ENCODE assay signal across 1 cellular context in the genomic region with DNA sequence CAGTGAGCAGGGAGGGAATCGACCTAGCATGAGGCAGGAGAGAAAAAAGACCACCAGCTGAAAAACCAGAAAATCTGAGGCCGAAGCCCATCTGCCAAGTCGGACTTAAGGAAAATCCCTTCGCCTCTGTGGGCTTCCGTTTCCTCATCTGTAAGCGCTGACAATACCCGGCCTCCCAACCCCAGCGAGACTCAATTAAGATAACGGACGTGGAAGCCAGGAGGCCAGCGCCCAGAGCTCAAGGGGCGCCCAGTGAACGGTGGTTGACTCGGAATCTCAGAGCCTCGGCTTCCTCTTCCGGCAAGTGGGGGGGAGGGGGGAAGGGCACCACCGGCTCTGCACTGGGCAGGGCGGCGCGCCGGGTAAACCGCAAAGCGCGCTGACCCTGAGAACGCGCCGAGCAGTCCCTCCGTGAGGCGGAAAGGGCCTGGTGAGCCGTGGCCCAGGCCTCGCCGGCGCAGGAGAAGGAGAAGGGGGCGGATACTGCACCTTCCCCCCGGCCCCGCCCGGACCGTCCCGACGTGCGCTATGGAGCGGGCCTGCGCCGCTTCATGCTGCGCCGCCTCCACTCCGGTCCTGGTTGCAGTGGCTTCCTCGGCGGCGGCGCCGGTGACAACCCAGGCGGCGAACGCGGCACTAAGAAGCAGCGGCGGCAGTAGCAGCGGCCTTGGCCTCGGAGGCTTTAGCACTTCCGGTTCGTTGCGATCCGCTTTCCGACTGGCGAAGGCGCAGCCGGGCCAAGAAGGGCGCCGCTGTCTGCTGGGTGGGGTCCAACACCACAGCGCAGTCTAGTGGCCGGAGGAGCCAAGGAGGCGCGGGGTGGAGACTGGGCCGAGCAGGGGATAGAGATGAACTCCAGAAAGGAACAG.
TF ChIP-seq lines count a peak whose summit lies in the region.

Gene DPP8 (minus strand): TSS at position 693 of the 869 bp plus-strand sequence. CDS start 5,136 bp downstream, outside the sequence.

TF ChIP-seq in HepG2, 621 proteins besides CTCF, POLR2A, EP300 and RAD21 (continued from another document and continues in another):
- TF ChIP-seq, protein P1, sequence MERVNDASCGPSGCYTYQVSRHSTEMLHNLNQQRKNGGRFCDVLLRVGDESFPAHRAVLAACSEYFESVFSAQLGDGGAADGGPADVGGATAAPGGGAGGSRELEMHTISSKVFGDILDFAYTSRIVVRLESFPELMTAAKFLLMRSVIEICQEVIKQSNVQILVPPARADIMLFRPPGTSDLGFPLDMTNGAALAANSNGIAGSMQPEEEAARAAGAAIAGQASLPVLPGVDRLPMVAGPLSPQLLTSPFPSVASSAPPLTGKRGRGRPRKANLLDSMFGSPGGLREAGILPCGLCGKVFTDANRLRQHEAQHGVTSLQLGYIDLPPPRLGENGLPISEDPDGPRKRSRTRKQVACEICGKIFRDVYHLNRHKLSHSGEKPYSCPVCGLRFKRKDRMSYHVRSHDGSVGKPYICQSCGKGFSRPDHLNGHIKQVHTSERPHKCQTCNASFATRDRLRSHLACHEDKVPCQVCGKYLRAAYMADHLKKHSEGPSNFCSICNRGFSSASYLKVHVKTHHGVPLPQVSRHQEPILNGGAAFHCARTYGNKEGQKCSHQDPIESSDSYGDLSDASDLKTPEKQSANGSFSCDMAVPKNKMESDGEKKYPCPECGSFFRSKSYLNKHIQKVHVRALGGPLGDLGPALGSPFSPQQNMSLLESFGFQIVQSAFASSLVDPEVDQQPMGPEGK (CRISPR knock-in tag; IDR thresholded peaks at IDR 0.05) = peak; percentile 75
- TF ChIP-seq, protein P2, sequence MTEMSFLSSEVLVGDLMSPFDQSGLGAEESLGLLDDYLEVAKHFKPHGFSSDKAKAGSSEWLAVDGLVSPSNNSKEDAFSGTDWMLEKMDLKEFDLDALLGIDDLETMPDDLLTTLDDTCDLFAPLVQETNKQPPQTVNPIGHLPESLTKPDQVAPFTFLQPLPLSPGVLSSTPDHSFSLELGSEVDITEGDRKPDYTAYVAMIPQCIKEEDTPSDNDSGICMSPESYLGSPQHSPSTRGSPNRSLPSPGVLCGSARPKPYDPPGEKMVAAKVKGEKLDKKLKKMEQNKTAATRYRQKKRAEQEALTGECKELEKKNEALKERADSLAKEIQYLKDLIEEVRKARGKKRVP (CRISPR knock-in tag; IDR thresholded peaks at IDR 0.05) = peak in 1 of 2 experiments; percentile 72; a peak in 2 of 4 replicates
- TF ChIP-seq PHF5A (CRISPR knock-in tag; IDR thresholded peaks at IDR 0.05; ENCODE audit: low read depth, unreplicated experiment) = peak; percentile 72
- TF ChIP-seq MLXIP (CRISPR knock-in tag; IDR thresholded peaks at IDR 0.05; ENCODE audit: borderline replicate concordance) = no peak; the same call in 1 of the 2 replicates
- peak; percentile 35; the same call in 1 of the 2 replicates for TF ChIP-seq ZFP1 (CRISPR knock-in tag; IDR thresholded peaks at IDR 0.05)
- TF ChIP-seq FOXK1 (CRISPR knock-in tag; IDR thresholded peaks at IDR 0.05; ENCODE audit: borderline replicate concordance, low read depth) = peak; percentile 76
- TF ChIP-seq, protein P3, sequence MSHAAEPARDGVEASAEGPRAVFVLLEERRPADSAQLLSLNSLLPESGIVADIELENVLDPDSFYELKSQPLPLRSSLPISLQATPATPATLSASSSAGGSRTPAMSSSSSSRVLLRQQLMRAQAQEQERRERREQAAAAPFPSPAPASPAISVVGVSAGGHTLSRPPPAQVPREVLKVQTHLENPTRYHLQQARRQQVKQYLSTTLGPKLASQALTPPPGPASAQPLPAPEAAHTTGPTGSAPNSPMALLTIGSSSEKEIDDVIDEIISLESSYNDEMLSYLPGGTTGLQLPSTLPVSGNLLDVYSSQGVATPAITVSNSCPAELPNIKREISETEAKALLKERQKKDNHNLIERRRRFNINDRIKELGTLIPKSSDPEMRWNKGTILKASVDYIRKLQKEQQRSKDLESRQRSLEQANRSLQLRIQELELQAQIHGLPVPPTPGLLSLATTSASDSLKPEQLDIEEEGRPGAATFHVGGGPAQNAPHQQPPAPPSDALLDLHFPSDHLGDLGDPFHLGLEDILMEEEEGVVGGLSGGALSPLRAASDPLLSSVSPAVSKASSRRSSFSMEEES (CRISPR knock-in tag; IDR thresholded peaks at IDR 0.05) = no peak
- peak; percentile 98 for TF ChIP-seq TAF1 (CRISPR knock-in tag; IDR thresholded peaks at IDR 0.05)
- TF ChIP-seq SRSF4 (IDR thresholded peaks at IDR 0.05; ENCODE audit: low read depth, low read length, poor library complexity, severe bottlenecking) = no peak
- TF ChIP-seq, protein P4, sequence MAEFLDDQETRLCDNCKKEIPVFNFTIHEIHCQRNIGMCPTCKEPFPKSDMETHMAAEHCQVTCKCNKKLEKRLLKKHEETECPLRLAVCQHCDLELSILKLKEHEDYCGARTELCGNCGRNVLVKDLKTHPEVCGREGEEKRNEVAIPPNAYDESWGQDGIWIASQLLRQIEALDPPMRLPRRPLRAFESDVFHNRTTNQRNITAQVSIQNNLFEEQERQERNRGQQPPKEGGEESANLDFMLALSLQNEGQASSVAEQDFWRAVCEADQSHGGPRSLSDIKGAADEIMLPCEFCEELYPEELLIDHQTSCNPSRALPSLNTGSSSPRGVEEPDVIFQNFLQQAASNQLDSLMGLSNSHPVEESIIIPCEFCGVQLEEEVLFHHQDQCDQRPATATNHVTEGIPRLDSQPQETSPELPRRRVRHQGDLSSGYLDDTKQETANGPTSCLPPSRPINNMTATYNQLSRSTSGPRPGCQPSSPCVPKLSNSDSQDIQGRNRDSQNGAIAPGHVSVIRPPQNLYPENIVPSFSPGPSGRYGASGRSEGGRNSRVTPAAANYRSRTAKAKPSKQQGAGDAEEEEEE (CRISPR knock-in tag; IDR thresholded peaks at IDR 0.05; ENCODE audit: borderline replicate concordance) = no peak
- TF ChIP-seq ZNF572 (CRISPR knock-in tag; IDR thresholded peaks at IDR 0.05) = peak; percentile 95
- TF ChIP-seq ZNF784 (CRISPR knock-in tag; IDR thresholded peaks at IDR 0.05; ENCODE audit: borderline replicate concordance) = peak; percentile 79
- no peak for TF ChIP-seq ATF6 (CRISPR knock-in tag; conservative IDR thresholded peaks at IDR 0.05)
- peak; percentile 59; the same call in 1 of the 2 replicates for TF ChIP-seq MIER3 (CRISPR knock-in tag; IDR thresholded peaks at IDR 0.05; ENCODE audit: borderline replicate concordance)
- TF ChIP-seq, protein P5, sequence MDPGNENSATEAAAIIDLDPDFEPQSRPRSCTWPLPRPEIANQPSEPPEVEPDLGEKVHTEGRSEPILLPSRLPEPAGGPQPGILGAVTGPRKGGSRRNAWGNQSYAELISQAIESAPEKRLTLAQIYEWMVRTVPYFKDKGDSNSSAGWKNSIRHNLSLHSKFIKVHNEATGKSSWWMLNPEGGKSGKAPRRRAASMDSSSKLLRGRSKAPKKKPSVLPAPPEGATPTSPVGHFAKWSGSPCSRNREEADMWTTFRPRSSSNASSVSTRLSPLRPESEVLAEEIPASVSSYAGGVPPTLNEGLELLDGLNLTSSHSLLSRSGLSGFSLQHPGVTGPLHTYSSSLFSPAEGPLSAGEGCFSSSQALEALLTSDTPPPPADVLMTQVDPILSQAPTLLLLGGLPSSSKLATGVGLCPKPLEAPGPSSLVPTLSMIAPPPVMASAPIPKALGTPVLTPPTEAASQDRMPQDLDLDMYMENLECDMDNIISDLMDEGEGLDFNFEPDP (CRISPR knock-in tag; conservative IDR thresholded peaks at IDR 0.05) = no peak
- TF ChIP-seq ZNF589 (CRISPR knock-in tag; conservative IDR thresholded peaks at IDR 0.05) = no peak; the same call in 1 of the 2 replicates
- TF ChIP-seq WIZ (CRISPR knock-in tag; IDR thresholded peaks at IDR 0.05) = peak; percentile 60; the same call in 1 of the 2 replicates
- TF ChIP-seq, protein P6, sequence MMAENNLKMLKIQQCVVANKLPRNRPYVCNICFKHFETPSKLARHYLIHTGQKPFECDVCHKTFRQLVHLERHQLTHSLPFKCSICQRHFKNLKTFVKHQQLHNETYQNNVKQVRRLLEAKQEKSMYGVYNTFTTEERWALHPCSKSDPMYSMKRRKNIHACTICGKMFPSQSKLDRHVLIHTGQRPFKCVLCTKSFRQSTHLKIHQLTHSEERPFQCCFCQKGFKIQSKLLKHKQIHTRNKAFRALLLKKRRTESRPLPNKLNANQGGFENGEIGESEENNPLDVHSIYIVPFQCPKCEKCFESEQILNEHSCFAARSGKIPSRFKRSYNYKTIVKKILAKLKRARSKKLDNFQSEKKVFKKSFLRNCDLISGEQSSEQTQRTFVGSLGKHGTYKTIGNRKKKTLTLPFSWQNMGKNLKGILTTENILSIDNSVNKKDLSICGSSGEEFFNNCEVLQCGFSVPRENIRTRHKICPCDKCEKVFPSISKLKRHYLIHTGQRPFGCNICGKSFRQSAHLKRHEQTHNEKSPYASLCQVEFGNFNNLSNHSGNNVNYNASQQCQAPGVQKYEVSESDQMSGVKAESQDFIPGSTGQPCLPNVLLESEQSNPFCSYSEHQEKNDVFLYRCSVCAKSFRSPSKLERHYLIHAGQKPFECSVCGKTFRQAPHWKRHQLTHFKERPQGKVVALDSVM (CRISPR knock-in tag; IDR thresholded peaks at IDR 0.05) = peak; percentile 33; the same call in 1 of the 2 replicates
- no peak for TF ChIP-seq ATF3 (CRISPR knock-in tag; IDR thresholded peaks at IDR 0.05)
- peak; percentile 70 for TF ChIP-seq DPF2 (CRISPR knock-in tag; IDR thresholded peaks at IDR 0.05; ENCODE audit: borderline replicate concordance, low read depth)
- no peak for TF ChIP-seq SP1 (IDR thresholded peaks at IDR 0.05)
- peak; percentile 71 for TF ChIP-seq SP1 (CRISPR knock-in tag; IDR thresholded peaks at IDR 0.05)
- TF ChIP-seq ZNF749 (CRISPR knock-in tag; IDR thresholded peaks at IDR 0.05; ENCODE audit: borderline replicate concordance) = peak; percentile 85; the same call in 1 of the 2 replicates
- no peak for TF ChIP-seq GLMP (CRISPR knock-in tag; IDR thresholded peaks at IDR 0.05; ENCODE audit: borderline replicate concordance)
- no peak for TF ChIP-seq TERF1 (CRISPR knock-in tag; IDR thresholded peaks at IDR 0.05)
- no peak for TF ChIP-seq ZNF597 (CRISPR knock-in tag; IDR thresholded peaks at IDR 0.05)
- TF ChIP-seq ZC3H13 (CRISPR knock-in tag; IDR thresholded peaks at IDR 0.05) = no peak
